Comparison of ENCODE assay signal across 1 cellular context in the genomic region with DNA sequence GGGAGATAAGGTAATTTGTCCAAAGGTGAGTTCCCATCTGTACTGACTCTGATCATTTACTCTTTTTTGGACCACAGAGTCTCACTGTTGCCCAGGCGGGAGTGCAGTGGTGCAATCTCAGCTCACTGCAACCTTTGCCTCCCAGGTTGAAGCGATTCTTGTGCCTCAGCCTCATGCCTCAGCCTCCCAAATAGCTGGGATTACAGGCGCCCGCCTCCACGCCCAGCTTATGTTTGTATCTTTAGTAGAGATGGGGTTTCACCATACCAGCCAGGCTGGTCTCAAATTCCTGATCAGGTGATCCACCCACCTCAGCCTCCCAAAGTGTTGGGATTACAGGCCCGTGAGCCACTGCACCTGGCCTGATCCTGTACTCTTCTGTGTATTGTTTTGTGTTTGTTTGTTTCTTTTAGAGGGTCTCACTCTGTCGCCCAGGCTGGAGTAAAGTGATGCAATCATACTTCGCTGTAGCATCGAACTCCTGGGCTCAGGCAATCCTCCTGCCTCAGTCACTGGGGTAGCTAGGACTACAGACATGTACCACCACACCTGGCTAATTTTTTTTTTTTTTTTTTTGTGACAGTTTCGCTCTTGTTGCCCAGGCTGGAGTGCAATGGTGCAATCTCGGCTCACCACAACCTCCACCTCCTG.
TF ChIP-seq lines count a peak whose summit lies in the region.

No MANE protein-coding gene starts in this region.

TF ChIP-seq in GM23338, 12 proteins besides CTCF, POLR2A, EP300 and RAD21 (continued from another document):
- TF ChIP-seq, protein P1, sequence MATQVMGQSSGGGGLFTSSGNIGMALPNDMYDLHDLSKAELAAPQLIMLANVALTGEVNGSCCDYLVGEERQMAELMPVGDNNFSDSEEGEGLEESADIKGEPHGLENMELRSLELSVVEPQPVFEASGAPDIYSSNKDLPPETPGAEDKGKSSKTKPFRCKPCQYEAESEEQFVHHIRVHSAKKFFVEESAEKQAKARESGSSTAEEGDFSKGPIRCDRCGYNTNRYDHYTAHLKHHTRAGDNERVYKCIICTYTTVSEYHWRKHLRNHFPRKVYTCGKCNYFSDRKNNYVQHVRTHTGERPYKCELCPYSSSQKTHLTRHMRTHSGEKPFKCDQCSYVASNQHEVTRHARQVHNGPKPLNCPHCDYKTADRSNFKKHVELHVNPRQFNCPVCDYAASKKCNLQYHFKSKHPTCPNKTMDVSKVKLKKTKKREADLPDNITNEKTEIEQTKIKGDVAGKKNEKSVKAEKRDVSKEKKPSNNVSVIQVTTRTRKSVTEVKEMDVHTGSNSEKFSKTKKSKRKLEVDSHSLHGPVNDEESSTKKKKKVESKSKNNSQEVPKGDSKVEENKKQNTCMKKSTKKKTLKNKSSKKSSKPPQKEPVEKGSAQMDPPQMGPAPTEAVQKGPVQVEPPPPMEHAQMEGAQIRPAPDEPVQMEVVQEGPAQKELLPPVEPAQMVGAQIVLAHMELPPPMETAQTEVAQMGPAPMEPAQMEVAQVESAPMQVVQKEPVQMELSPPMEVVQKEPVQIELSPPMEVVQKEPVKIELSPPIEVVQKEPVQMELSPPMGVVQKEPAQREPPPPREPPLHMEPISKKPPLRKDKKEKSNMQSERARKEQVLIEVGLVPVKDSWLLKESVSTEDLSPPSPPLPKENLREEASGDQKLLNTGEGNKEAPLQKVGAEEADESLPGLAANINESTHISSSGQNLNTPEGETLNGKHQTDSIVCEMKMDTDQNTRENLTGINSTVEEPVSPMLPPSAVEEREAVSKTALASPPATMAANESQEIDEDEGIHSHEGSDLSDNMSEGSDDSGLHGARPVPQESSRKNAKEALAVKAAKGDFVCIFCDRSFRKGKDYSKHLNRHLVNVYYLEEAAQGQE (IDR thresholded peaks at IDR 0.05; ENCODE audit: unreplicated experiment): no peak
- no peak for TF ChIP-seq NANOG (IDR thresholded peaks at IDR 0.05; ENCODE audit: borderline replicate concordance)
- TF ChIP-seq, protein P2, sequence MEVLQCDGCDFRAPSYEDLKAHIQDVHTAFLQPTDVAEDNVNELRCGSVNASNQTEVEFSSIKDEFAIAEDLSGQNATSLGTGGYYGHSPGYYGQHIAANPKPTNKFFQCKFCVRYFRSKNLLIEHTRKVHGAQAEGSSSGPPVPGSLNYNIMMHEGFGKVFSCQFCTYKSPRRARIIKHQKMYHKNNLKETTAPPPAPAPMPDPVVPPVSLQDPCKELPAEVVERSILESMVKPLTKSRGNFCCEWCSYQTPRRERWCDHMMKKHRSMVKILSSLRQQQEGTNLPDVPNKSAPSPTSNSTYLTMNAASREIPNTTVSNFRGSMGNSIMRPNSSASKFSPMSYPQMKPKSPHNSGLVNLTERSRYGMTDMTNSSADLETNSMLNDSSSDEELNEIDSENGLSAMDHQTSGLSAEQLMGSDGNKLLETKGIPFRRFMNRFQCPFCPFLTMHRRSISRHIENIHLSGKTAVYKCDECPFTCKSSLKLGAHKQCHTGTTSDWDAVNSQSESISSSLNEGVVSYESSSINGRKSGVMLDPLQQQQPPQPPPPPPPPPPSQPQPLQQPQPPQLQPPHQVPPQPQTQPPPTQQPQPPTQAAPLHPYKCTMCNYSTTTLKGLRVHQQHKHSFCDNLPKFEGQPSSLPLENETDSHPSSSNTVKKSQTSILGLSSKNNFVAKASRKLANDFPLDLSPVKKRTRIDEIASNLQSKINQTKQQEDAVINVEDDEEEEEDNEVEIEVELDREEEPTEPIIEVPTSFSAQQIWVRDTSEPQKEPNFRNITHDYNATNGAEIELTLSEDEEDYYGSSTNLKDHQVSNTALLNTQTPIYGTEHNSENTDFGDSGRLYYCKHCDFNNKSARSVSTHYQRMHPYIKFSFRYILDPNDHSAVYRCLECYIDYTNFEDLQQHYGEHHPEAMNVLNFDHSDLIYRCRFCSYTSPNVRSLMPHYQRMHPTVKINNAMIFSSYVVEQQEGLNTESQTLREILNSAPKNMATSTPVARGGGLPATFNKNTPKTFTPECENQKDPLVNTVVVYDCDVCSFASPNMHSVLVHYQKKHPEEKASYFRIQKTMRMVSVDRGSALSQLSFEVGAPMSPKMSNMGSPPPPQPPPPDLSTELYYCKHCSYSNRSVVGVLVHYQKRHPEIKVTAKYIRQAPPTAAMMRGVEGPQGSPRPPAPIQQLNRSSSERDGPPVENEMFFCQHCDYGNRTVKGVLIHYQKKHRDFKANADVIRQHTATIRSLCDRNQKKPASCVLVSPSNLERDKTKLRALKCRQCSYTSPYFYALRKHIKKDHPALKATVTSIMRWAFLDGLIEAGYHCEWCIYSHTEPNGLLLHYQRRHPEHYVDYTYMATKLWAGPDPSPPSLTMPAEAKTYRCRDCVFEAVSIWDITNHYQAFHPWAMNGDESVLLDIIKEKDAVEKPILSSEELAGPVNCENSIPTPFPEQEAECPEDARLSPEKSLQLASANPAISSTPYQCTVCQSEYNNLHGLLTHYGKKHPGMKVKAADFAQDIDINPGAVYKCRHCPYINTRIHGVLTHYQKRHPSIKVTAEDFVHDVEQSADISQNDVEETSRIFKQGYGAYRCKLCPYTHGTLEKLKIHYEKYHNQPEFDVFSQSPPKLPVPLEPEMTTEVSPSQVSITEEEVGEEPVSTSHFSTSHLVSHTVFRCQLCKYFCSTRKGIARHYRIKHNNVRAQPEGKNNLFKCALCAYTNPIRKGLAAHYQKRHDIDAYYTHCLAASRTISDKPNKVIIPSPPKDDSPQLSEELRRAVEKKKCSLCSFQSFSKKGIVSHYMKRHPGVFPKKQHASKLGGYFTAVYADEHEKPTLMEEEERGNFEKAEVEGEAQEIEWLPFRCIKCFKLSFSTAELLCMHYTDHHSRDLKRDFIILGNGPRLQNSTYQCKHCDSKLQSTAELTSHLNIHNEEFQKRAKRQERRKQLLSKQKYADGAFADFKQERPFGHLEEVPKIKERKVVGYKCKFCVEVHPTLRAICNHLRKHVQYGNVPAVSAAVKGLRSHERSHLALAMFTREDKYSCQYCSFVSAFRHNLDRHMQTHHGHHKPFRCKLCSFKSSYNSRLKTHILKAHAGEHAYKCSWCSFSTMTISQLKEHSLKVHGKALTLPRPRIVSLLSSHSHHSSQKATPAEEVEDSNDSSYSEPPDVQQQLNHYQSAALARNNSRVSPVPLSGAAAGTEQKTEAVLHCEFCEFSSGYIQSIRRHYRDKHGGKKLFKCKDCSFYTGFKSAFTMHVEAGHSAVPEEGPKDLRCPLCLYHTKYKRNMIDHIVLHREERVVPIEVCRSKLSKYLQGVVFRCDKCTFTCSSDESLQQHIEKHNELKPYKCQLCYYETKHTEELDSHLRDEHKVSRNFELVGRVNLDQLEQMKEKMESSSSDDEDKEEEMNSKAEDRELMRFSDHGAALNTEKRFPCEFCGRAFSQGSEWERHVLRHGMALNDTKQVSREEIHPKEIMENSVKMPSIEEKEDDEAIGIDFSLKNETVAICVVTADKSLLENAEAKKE (CRISPR knock-in tag; IDR thresholded peaks at IDR 0.05): no peak
- no peak for TF ChIP-seq ETS1 (IDR thresholded peaks at IDR 0.05)
- TF ChIP-seq ZNF114 (CRISPR knock-in tag; IDR thresholded peaks at IDR 0.05): no peak
- TF ChIP-seq STAT1 (IDR thresholded peaks at IDR 0.05; ENCODE audit: unreplicated experiment): no peak
- no peak for TF ChIP-seq CREB1 (CRISPR knock-in tag; IDR thresholded peaks at IDR 0.05; ENCODE audit: low read depth)
